ENCODE assay signal across 1 cellular context in genomic region chr12:51994539-51994820, GRCh38.
TF ChIP-seq lines count a peak whose summit lies in the region.

No MANE protein-coding gene starts in this region.

TF ChIP-seq in H1, 55 proteins besides CTCF, POLR2A, EP300 and RAD21:
- TF ChIP-seq TEAD4 (IDR thresholded peaks at IDR 0.05; ENCODE audit: low read depth, low read length) (no peak), SRF (IDR thresholded peaks at IDR 0.05; ENCODE audit: low read depth, low read length) (no peak), SP2 (IDR thresholded peaks at IDR 0.05; ENCODE audit: low read length) (no peak), TAF7 (optimal IDR thresholded peaks at IDR 0.05; ENCODE audit: borderline replicate concordance, low read depth, low read length) (no peak), RFX5 (IDR thresholded peaks at IDR 0.05; ENCODE audit: borderline replicate concordance, low read depth, low read length) (no peak), CEBPB (IDR thresholded peaks at IDR 0.05; ENCODE audit: low read depth, low read length) (no peak), CBX8 (IDR thresholded peaks at IDR 0.05; ENCODE audit: borderline replicate concordance, low read depth, low read length) (no peak), CTBP2 (IDR thresholded peaks at IDR 0.05; ENCODE audit: borderline replicate concordance, insufficient read depth, insufficient read length, low read length) (no peak)
- TF ChIP-seq, protein P1, sequence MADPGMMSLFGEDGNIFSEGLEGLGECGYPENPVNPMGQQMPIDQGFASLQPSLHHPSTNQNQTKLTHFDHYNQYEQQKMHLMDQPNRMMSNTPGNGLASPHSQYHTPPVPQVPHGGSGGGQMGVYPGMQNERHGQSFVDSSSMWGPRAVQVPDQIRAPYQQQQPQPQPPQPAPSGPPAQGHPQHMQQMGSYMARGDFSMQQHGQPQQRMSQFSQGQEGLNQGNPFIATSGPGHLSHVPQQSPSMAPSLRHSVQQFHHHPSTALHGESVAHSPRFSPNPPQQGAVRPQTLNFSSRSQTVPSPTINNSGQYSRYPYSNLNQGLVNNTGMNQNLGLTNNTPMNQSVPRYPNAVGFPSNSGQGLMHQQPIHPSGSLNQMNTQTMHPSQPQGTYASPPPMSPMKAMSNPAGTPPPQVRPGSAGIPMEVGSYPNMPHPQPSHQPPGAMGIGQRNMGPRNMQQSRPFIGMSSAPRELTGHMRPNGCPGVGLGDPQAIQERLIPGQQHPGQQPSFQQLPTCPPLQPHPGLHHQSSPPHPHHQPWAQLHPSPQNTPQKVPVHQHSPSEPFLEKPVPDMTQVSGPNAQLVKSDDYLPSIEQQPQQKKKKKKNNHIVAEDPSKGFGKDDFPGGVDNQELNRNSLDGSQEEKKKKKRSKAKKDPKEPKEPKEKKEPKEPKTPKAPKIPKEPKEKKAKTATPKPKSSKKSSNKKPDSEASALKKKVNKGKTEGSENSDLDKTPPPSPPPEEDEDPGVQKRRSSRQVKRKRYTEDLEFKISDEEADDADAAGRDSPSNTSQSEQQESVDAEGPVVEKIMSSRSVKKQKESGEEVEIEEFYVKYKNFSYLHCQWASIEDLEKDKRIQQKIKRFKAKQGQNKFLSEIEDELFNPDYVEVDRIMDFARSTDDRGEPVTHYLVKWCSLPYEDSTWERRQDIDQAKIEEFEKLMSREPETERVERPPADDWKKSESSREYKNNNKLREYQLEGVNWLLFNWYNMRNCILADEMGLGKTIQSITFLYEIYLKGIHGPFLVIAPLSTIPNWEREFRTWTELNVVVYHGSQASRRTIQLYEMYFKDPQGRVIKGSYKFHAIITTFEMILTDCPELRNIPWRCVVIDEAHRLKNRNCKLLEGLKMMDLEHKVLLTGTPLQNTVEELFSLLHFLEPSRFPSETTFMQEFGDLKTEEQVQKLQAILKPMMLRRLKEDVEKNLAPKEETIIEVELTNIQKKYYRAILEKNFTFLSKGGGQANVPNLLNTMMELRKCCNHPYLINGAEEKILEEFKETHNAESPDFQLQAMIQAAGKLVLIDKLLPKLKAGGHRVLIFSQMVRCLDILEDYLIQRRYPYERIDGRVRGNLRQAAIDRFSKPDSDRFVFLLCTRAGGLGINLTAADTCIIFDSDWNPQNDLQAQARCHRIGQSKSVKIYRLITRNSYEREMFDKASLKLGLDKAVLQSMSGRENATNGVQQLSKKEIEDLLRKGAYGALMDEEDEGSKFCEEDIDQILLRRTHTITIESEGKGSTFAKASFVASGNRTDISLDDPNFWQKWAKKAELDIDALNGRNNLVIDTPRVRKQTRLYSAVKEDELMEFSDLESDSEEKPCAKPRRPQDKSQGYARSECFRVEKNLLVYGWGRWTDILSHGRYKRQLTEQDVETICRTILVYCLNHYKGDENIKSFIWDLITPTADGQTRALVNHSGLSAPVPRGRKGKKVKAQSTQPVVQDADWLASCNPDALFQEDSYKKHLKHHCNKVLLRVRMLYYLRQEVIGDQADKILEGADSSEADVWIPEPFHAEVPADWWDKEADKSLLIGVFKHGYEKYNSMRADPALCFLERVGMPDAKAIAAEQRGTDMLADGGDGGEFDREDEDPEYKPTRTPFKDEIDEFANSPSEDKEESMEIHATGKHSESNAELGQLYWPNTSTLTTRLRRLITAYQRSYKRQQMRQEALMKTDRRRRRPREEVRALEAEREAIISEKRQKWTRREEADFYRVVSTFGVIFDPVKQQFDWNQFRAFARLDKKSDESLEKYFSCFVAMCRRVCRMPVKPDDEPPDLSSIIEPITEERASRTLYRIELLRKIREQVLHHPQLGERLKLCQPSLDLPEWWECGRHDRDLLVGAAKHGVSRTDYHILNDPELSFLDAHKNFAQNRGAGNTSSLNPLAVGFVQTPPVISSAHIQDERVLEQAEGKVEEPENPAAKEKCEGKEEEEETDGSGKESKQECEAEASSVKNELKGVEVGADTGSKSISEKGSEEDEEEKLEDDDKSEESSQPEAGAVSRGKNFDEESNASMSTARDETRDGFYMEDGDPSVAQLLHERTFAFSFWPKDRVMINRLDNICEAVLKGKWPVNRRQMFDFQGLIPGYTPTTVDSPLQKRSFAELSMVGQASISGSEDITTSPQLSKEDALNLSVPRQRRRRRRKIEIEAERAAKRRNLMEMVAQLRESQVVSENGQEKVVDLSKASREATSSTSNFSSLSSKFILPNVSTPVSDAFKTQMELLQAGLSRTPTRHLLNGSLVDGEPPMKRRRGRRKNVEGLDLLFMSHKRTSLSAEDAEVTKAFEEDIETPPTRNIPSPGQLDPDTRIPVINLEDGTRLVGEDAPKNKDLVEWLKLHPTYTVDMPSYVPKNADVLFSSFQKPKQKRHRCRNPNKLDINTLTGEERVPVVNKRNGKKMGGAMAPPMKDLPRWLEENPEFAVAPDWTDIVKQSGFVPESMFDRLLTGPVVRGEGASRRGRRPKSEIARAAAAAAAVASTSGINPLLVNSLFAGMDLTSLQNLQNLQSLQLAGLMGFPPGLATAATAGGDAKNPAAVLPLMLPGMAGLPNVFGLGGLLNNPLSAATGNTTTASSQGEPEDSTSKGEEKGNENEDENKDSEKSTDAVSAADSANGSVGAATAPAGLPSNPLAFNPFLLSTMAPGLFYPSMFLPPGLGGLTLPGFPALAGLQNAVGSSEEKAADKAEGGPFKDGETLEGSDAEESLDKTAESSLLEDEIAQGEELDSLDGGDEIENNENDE (IDR thresholded peaks at IDR 0.05; ENCODE audit: insufficient replicate concordance, low read length) = no peak
